In genomic region chr20:63565699-63566335, GRCh38 we compare ENCODE assay signal across 15 cellular contexts.
DNase-seq lines count a peak whose midpoint lies in the region; ATAC-seq lines count a peak whose summit lies in the region.
"Had no signal": no experiment of that assay in that cellular context is flagged by ENCODE, and none has a peak within 500 bp of the region (broad histone marks: within the 10 kb centered on the region; RNA-seq: fewer than 3 reads in every experiment).

No MANE protein-coding gene starts in this region.

- ATAC-seq in central memory CD8-positive, alpha-beta T cell (replicated peaks; ENCODE audit: extremely low read depth, poor library complexity, severe bottlenecking), result no peak

- peaks cover 24% of the 10 kb centered on the region for H3K4me1 Mint-ChIP-seq in central memory CD8-positive, alpha-beta T cell

- H3K9me3 Mint-ChIP-seq in central memory CD8-positive, alpha-beta T cell, result no peaks in the 10 kb centered on the region
- H3K9me3 Mint-ChIP-seq: HFFc6 had no signal

- H3K36me3 Mint-ChIP-seq in central memory CD8-positive, alpha-beta T cell (ENCODE audit: insufficient read depth), result peaks cover 16% of the 10 kb centered on the region

- peak overlapping the region; percentile 72 for H3K27ac Mint-ChIP-seq in central memory CD8-positive, alpha-beta T cell (ENCODE audit: low read depth)
- H3K27ac Mint-ChIP-seq: CD14-positive monocyte, HFFc6 had no signal

- peak overlapping the region; percentile 16 for H3K4me3 Mint-ChIP-seq in central memory CD8-positive, alpha-beta T cell
- H3K4me3 Mint-ChIP-seq: HFFc6 had no signal

- H3K27me3 Mint-ChIP-seq in central memory CD8-positive, alpha-beta T cell, result no peaks in the 10 kb centered on the region

- DNase-seq in NCI-H82 (lab: John Stamatoyannopoulos, UW) (peak; percentile 28), NCI-H82 treated with DMSO at 0.1 percent for 48 hours (lab: John Stamatoyannopoulos, UW; ENCODE audit: unreplicated experiment) (no peak), globus pallidus (ENCODE audit: low spot score) (no peak)
- no peak for DNase-seq in central memory CD8-positive, alpha-beta T cell (ENCODE audit: low spot score in 2 of 2)
- DNase-seq: 8988T; DMS79 treated with DMSO at 0.1 percent for 48 hours; HFFc6; NCI-H1417; NCI-H2029; NCI-H345; NCI-H524 treated with DMSO at 0.1 percent for 48 hours; NK-92 treated with Interleukin-12 subunit alpha and Interleukin-12 subunit beta, amount 100 ng/mL, for 24 hours; SHP77 treated with DMSO at 0.1 percent for 48 hours; SK-N-SH had no signal
